29 cellular contexts compared by ENCODE assay signal in the genomic region with DNA sequence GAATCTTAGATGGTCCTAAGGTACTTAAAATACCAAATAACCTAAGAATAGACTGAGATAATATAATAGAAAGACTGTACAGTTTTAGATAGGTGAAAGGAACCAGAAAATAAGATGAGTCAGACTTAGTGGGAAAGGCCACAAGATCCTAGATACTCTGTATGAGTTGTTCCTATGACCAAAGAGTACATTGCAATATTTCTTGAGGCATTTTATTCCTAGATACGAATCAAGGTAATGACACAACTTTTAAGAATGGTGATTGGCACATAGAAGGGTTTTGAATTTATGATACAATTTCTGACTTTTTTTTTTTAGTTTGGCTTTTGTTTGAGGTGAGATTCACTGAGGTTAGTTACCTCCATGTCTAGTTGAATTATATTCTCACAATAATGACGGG. TPM values are rescaled to one million over a fixed set of nuclear protein-coding genes. Genes with fewer than 3 reads are reported as not detected.
DNase-seq lines count a peak whose midpoint lies in the region; FAIRE-seq and TF ChIP-seq lines count a peak whose summit lies in the region.
"Had no signal": no experiment of that assay in that cellular context is flagged by ENCODE, and none has a peak within 500 bp of the region (broad histone marks: within the 10 kb centered on the region; RNA-seq: fewer than 3 reads in every experiment).

No MANE protein-coding gene starts in this region.

- FAIRE-seq in RCC 7860 (lab: Jason Lieb, UNC) = no peak
- FAIRE-seq in keratinocyte (lab: Jason Lieb, UNC) = peak; percentile 49

- H2AFZ ChIP-seq in GM23248 (no peak overlapping the region), keratinocyte (ENCODE audit: control insufficient read depth, low read length) (no peak overlapping the region)

- TF ChIP-seq EP300 in ovary (IDR thresholded peaks at IDR 0.05) = no peak

- peaks cover 1% of the 10 kb centered on the region for H3K27me3 Mint-ChIP-seq in activated naive CD8-positive, alpha-beta T cell treated with anti-CD3 and anti-CD28 coated beads for 36 hours
- H3K27me3 Mint-ChIP-seq: dendritic cell treated with granulocyte-macrophage colony-stimulating factor and Interleukin-4, amounts not matched to agents 40 ng/mL and 50 ng/mL, for 4 days had no signal

- no peaks in the 10 kb centered on the region for H3K36me3 ChIP-seq in GM23248 (ENCODE audit: low read depth)
- H3K36me3 ChIP-seq in keratinocyte (ENCODE audit: control insufficient read depth in 2 of 2, extremely low read depth in 1 of 2, insufficient read depth in 2 of 2, low read length in 2 of 2) = no peaks in the 10 kb centered on the region
- H3K36me3 ChIP-seq in ovary = no peaks in the 10 kb centered on the region
- H3K36me3 ChIP-seq: cardiac muscle cell, SJCRH30 had no signal

- in situ Hi-C loops in GM23248 (cut with MboI) = no loop called here
- in situ Hi-C loops in astrocyte of the spinal cord (cut with HindIII; ENCODE audit: low sequenced_read_pairs) = no loop called here

- H3K27me3 ChIP-seq in GM23248 (replicated peaks; ENCODE audit: insufficient read depth) = no peaks in the 10 kb centered on the region
- no peaks in the 10 kb centered on the region for H3K27me3 ChIP-seq in keratinocyte (ENCODE audit: control insufficient read depth, extremely low read depth, insufficient read depth, low read length)
- H3K27me3 ChIP-seq in ovary = no peaks in the 10 kb centered on the region
- H3K27me3 ChIP-seq: cardiac muscle cell, SJCRH30 had no signal

- no peaks in the 10 kb centered on the region for H3K9me2 ChIP-seq in GM23248 (ENCODE audit: insufficient read depth)

- peak overlapping the region; percentile 41 for H3K27ac ChIP-seq in GM23248
- peak overlapping the region; percentile 72 for H3K27ac ChIP-seq in keratinocyte (ENCODE audit: control insufficient read depth, insufficient read depth, low read length)
- no peak overlapping the region for H3K27ac ChIP-seq in ovary
- H3K27ac ChIP-seq: cardiac muscle cell, psoas muscle, SJCRH30 had no signal

- no peak for TF ChIP-seq POLR2A in ovary (IDR thresholded peaks at IDR 0.05)

- no peaks in the 10 kb centered on the region for H3K9me3 Mint-ChIP-seq in activated naive CD8-positive, alpha-beta T cell treated with anti-CD3 and anti-CD28 coated beads for 36 hours
- H3K9me3 Mint-ChIP-seq: dendritic cell treated with granulocyte-macrophage colony-stimulating factor and Interleukin-4, amounts not matched to agents 40 ng/mL and 50 ng/mL, for 4 days had no signal

- H3K36me3 Mint-ChIP-seq in activated naive CD8-positive, alpha-beta T cell treated with anti-CD3 and anti-CD28 coated beads for 36 hours = no peaks in the 10 kb centered on the region

- TF ChIP-seq CTCF in astrocyte of the spinal cord (IDR thresholded peaks at IDR 0.05; ENCODE audit: low read depth, low read length) (no peak), keratinocyte (optimal IDR thresholded peaks at IDR 0.05 in 1 of 3, IDR thresholded peaks at IDR 0.05 in 1 of 3, conservative IDR thresholded peaks at IDR 0.05 in 1 of 3; ENCODE audit: extremely low read depth in 1 of 3, insufficient read depth in 2 of 3, low read length in 3 of 3) (no peak), ovary (IDR thresholded peaks at IDR 0.05) (no peak)

- dilution Hi-C loops in keratinocyte (cut with MboI; ENCODE audit: extremely low pct_ligation_motif_present, low sequenced_read_pairs) = no loop called here

- peaks cover 17% of the 10 kb centered on the region; the same call in 1 of the 2 replicates for H3F3A ChIP-seq in GM23248 (ENCODE audit: insufficient read depth)

- H3K9me1 ChIP-seq in keratinocyte (ENCODE audit: control insufficient read depth, extremely low read depth, insufficient read depth, low read length) = no peaks in the 10 kb centered on the region

- H3K4me1 ChIP-seq in GM23248 (ENCODE audit: insufficient read depth) = peaks cover 40% of the 10 kb centered on the region
- peaks cover 49% of the 10 kb centered on the region for H3K4me1 ChIP-seq in keratinocyte (ENCODE audit: control insufficient read depth, extremely low read depth, insufficient read depth, low read length)
- H3K4me1 ChIP-seq in ovary (ENCODE audit: insufficient read depth) = no peaks in the 10 kb centered on the region
- H3K4me1 ChIP-seq: psoas muscle, SJCRH30 had no signal

- WGBS in GM23248 (ENCODE audit: low coverage in 1 of 2, low lambda C conversion rate in 2 of 2, missing lambda C conversion rate in 2 of 2), 2 experiments = 27 to 30% methylated on average over 2 of the region's 2 CpGs
- 77 to 88% (median 77%) methylated on average over 2 of the region's 2 CpGs for whole genome bisulfite sequencing in ovary, 3 donors

- no peaks in the 10 kb centered on the region for H3K79me2 ChIP-seq in GM23248 (ENCODE audit: insufficient read depth)
- H3K79me2 ChIP-seq in keratinocyte (ENCODE audit: control insufficient read depth, insufficient read depth, low read length) = no peaks in the 10 kb centered on the region

- H4K20me1 ChIP-seq in GM23248 (ENCODE audit: insufficient read depth) (no peaks in the 10 kb centered on the region), keratinocyte (ENCODE audit: control insufficient read depth, extremely low read depth, insufficient read depth, low read length) (no peaks in the 10 kb centered on the region)

- no peak overlapping the region for H3K27ac Mint-ChIP-seq in activated naive CD8-positive, alpha-beta T cell treated with anti-CD3 and anti-CD28 coated beads for 36 hours
- H3K27ac Mint-ChIP-seq: activated CD8-positive, alpha-beta T cell treated with anti-CD3 and anti-CD28 coated beads, Interleukin-2, amount 10 ng/mL, durations not matched to agents 7 days and 5 days; dendritic cell treated with granulocyte-macrophage colony-stimulating factor and Interleukin-4, amounts not matched to agents 40 ng/mL and 50 ng/mL, for 4 days had no signal

- H3K4me3 ChIP-seq in GM23248 (no peak overlapping the region), astrocyte of the spinal cord (ENCODE audit: low read depth, low read length) (no peak overlapping the region), keratinocyte (ENCODE audit: control insufficient read depth in 2 of 3, extremely low read depth in 1 of 3, insufficient read depth in 2 of 3, low read depth in 1 of 3, low read length in 3 of 3) (no peak overlapping the region), ovary (no peak overlapping the region)
- H3K4me3 ChIP-seq: cardiac muscle cell, psoas muscle, SJCRH30 had no signal

- H3K9ac ChIP-seq in GM23248 (no peak overlapping the region), keratinocyte (ENCODE audit: control insufficient read depth, extremely low read depth, insufficient read depth, low read length) (no peak overlapping the region)

- intact Hi-C loops in ovary (cut with DNase I) = no loop called here

- H3K4me1 Mint-ChIP-seq in activated naive CD8-positive, alpha-beta T cell treated with anti-CD3 and anti-CD28 coated beads for 36 hours = no peaks in the 10 kb centered on the region

- no peak overlapping the region for H3K4me3 Mint-ChIP-seq in activated naive CD8-positive, alpha-beta T cell treated with anti-CD3 and anti-CD28 coated beads for 36 hours
- H3K4me3 Mint-ChIP-seq: activated CD8-positive, alpha-beta T cell treated with anti-CD3 and anti-CD28 coated beads, Interleukin-2, amount 10 ng/mL, durations not matched to agents 7 days and 5 days; dendritic cell treated with granulocyte-macrophage colony-stimulating factor and Interleukin-4, amounts not matched to agents 40 ng/mL and 50 ng/mL, for 4 days had no signal

- peak; percentile 66 for DNase-seq in GM23248
- DNase-seq in RCC 7860 (ENCODE audit: low spot score) = peak; percentile 45
- peak; percentile 19 for DNase-seq in astrocyte of the spinal cord (ENCODE audit: low read depth, low spot score)
- peak; percentile 71 for DNase-seq in keratinocyte (ENCODE audit: low read depth, low spot score)
- no peak for DNase-seq in NCI-H82 (lab: John Stamatoyannopoulos, UW)
- no peak for DNase-seq in stimulated activated CD4-positive, alpha-beta T cell treated with anti-CD3 and anti-CD28 coated beads, Interleukin-2, amount 100 ng/mL, for 24 hours
- no peak for DNase-seq in activated naive CD8-positive, alpha-beta T cell treated with anti-CD3 and anti-CD28 coated beads for 36 hours
- DNase-seq in ovary = no peak
- DNase-seq: activated CD8-positive, alpha-beta T cell treated with anti-CD3 and anti-CD28 coated beads, Interleukin-2, amount 10 ng/mL, durations not matched to agents 7 days and 5 days; activated effector memory CD4-positive, alpha-beta T cell treated with anti-CD3 and anti-CD28 coated beads, Interleukin-2, amount 50 U/mL, for 16 hours; activated T-cell treated with anti-CD3 and anti-CD28 coated beads for 4 hours; GDM1; head of caudate nucleus; Kasumi-1; mesenchymal stem cell; NCI-H1092 treated with DMSO at 0.1 percent for 48 hours; NCI-H2029; NCI-H345; OCI-M1; psoas muscle; SJCRH30; stimulated activated CD4-positive, alpha-beta T cell treated with anti-CD3 and anti-CD28 coated beads, Interleukin-1b, Interleukin-23, amount 100 ng/mL, for 48 hours; substantia nigra; T-helper 1 cell had no signal

- H3K9me3 ChIP-seq in GM23248 (ENCODE audit: low read depth) (no peaks in the 10 kb centered on the region), keratinocyte (ENCODE audit: control insufficient read depth, low read depth, low read length) (no peaks in the 10 kb centered on the region), ovary (no peaks in the 10 kb centered on the region)
- H3K9me3 ChIP-seq: psoas muscle, SJCRH30 had no signal

- H3K4me2 ChIP-seq in GM23248 (ENCODE audit: unreplicated experiment) = no peak overlapping the region
- peak overlapping the region; percentile 50 for H3K4me2 ChIP-seq in keratinocyte (ENCODE audit: control insufficient read depth, extremely low read depth, insufficient read depth, low read depth, low read length)

RNA-seq across cellular contexts. Expression of a gene that starts 30.2 kb away (rescaled TPM):
- 1.3 and 2.5 TPM in 2 replicates for total RNA-seq in GM23248 (2014; rRNA removed; shearing (Covaris generic))
- polyA plus RNA-seq in GM23248 (2016; fragmentation: Nextera tagmentation; extraction: Ambion mirVana) = 0.70 and 0.76 TPM in 2 replicates
- polyA plus RNA-seq in keratinocyte = 0.19 to 1.5 TPM (median 0.31 TPM) in 3 replicates
- polyA plus RNA-seq in keratinocyte (2011; ENCODE audit: low read depth) = 0.34 TPM
- 0.47 and 0.68 TPM in 2 replicates for polyA plus RNA-seq in keratinocyte (2011; cell fraction: cytosol; rRNA removed)
- polyA plus RNA-seq in keratinocyte (2011; cell fraction: nucleus; rRNA removed) = 2.6 and 3.4 TPM in 2 replicates
- polyA plus RNA-seq in keratinocyte (2012; ENCODE audit: low replicate concordance) = 0.38 and 0.44 TPM in 2 replicates
- 0.93 to 3.0 TPM (median 1.3 TPM) in 3 replicates for polyA minus RNA-seq in keratinocyte
- polyA minus RNA-seq in keratinocyte (2011; cell fraction: cytosol; rRNA and poly(A)+ RNA removed) = 2.3 TPM
- polyA minus RNA-seq in keratinocyte (2011; cell fraction: nucleus; rRNA and poly(A)+ RNA removed) = 4.6 and 7.9 TPM in 2 replicates
- under 1 TPM; 0.04 to 0.08 TPM for total RNA-seq in activated naive CD8-positive, alpha-beta T cell treated with anti-CD3 and anti-CD28 coated beads for 36 hours
- total RNA-seq in ovary = 1 to 10 TPM in 2 of 7 donors, under 1 TPM in 5; 0.51 to 1.6 (median 0.87) TPM
- polyA plus RNA-seq in ovary = under 1 TPM; 0.08 to 0.32 TPM
- total RNA-seq: A673; activated CD8-positive, alpha-beta T cell treated with anti-CD3 and anti-CD28 coated beads, Interleukin-2, amount 10 ng/mL, durations not matched to agents 7 days and 5 days; cardiac muscle cell had no signal
- polyA plus RNA-seq: cardiac muscle cell had no signal

RNA-seq across cellular contexts. Expression of a gene that starts 52.3 kb away (rescaled TPM):
- total RNA-seq in GM23248 (2014; rRNA removed; shearing (Covaris generic)) = not detected in 2 replicates
- polyA plus RNA-seq in GM23248 (2016; fragmentation: Nextera tagmentation; extraction: Ambion mirVana) (not detected in 2 replicates), keratinocyte (not detected in 3 replicates), ovary (not detected)
- not detected for polyA plus RNA-seq in keratinocyte (2011; ENCODE audit: low read depth)
- not detected in 2 replicates for polyA plus RNA-seq in keratinocyte (2011; cell fraction: cytosol; rRNA removed)
- not detected in 2 replicates for polyA plus RNA-seq in keratinocyte (2011; cell fraction: nucleus; rRNA removed)
- not detected in 2 replicates for polyA plus RNA-seq in keratinocyte (2012; ENCODE audit: low replicate concordance)
- polyA minus RNA-seq in keratinocyte = not detected in 3 replicates
- polyA minus RNA-seq in keratinocyte (2011; cell fraction: cytosol; rRNA and poly(A)+ RNA removed) = not detected
- not detected in 2 replicates for polyA minus RNA-seq in keratinocyte (2011; cell fraction: nucleus; rRNA and poly(A)+ RNA removed)
- total RNA-seq in activated naive CD8-positive, alpha-beta T cell treated with anti-CD3 and anti-CD28 coated beads for 36 hours = not detected
- not detected for total RNA-seq in ovary
- total RNA-seq: A673; activated CD8-positive, alpha-beta T cell treated with anti-CD3 and anti-CD28 coated beads, Interleukin-2, amount 10 ng/mL, durations not matched to agents 7 days and 5 days; cardiac muscle cell; psoas muscle; SJCRH30; skeletal muscle tissue had no signal
- polyA plus RNA-seq: BJ, cardiac muscle cell, psoas muscle had no signal

Comparison
In these comparisons a context has a peak if more than half of its experiments do, and no peak if none do; other contexts are left out.
1. DNase-seq: peak in GM23248 (single experiment), RCC 7860 (single experiment), astrocyte of the spinal cord (single experiment) and keratinocyte (single experiment); none in NCI-H82 (single experiment), stimulated activated CD4-positive, alpha-beta T cell treated with anti-CD3 and anti-CD28 coated beads, Interleukin-2, amount 100 ng/mL, for 24 hours (0 of 2), activated naive CD8-positive, alpha-beta T cell treated with anti-CD3 and anti-CD28 coated beads for 36 hours (single experiment) and ovary (0 of 5).
2. H3K27ac ChIP-seq: peak in GM23248 (single experiment) and keratinocyte (single experiment); none in ovary (0 of 2).